ENCODE assay signal across 15 cellular contexts in the genomic region with DNA sequence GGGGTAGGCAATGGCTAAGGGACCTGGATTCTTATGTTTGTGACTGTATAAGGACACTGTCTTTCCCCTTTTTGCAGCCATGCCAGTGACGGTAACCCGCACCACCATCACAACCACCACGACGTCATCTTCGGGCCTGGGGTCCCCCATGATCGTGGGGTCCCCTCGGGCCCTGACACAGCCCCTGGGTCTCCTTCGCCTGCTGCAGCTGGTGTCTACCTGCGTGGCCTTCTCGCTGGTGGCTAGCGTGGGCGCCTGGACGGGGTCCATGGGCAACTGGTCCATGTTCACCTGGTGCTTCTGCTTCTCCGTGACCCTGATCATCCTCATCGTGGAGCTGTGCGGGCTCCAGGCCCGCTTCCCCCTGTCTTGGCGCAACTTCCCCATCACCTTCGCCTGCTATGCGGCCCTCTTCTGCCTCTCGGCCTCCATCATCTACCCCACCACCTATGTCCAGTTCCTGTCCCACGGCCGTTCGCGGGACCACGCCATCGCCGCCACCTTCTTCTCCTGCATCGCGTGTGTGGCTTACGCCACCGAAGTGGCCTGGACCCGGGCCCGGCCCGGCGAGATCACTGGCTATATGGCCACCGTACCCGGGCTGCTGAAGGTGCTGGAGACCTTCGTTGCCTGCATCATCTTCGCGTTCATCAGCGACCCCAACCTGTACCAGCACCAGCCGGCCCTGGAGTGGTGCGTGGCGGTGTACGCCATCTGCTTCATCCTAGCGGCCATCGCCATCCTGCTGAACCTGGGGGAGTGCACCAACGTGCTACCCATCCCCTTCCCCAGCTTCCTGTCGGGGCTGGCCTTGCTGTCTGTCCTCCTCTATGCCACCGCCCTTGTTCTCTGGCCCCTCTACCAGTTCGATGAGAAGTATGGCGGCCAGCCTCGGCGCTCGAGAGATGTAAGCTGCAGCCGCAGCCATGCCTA. TPM values are rescaled to one million over a fixed set of nuclear protein-coding genes. Genes with fewer than 3 reads are reported as not detected.
DNase-seq lines count a peak whose midpoint lies in the region; ATAC-seq lines count a peak whose summit lies in the region.
"Had no signal": no experiment of that assay in that cellular context is flagged by ENCODE, and none has a peak within 500 bp of the region (broad histone marks: within the 10 kb centered on the region; RNA-seq: fewer than 3 reads in every experiment).

No MANE protein-coding gene starts in this region.

- no peaks in the 10 kb centered on the region for H3K27me3 Mint-ChIP-seq in activated CD4-positive, alpha-beta T cell treated with anti-CD3 and anti-CD28 coated beads, Interleukin-2, amount 10 ng/mL, durations not matched to agents 7 days and 5 days
- no peaks in the 10 kb centered on the region for H3K27me3 Mint-ChIP-seq in central memory CD8-positive, alpha-beta T cell

- no peak overlapping the region for H4K12ac ChIP-seq in trophoblast cell (ENCODE audit: low read depth, low read length)

- no peak overlapping the region for H2BK12ac ChIP-seq in trophoblast cell (ENCODE audit: low read length)

- no peaks in the 10 kb centered on the region for H3K27me3 ChIP-seq in trophoblast cell (ENCODE audit: insufficient read depth, low read length)
- H3K27me3 ChIP-seq: thyroid gland had no signal

- H3K4me1 Mint-ChIP-seq in activated CD4-positive, alpha-beta T cell treated with anti-CD3 and anti-CD28 coated beads, Interleukin-2, amount 10 ng/mL, durations not matched to agents 7 days and 5 days = peaks cover 80% of the 10 kb centered on the region
- peaks cover 54% of the 10 kb centered on the region for H3K4me1 Mint-ChIP-seq in central memory CD8-positive, alpha-beta T cell

- peaks cover 58% of the 10 kb centered on the region for H3K36me3 Mint-ChIP-seq in activated CD4-positive, alpha-beta T cell treated with anti-CD3 and anti-CD28 coated beads, Interleukin-2, amount 10 ng/mL, durations not matched to agents 7 days and 5 days (ENCODE audit: low read depth)
- peaks cover 89% of the 10 kb centered on the region for H3K36me3 Mint-ChIP-seq in central memory CD8-positive, alpha-beta T cell (ENCODE audit: insufficient read depth)

- H2AK5ac ChIP-seq in trophoblast cell (ENCODE audit: low read length) = no peak overlapping the region

- H3K4ac ChIP-seq in trophoblast cell (ENCODE audit: low read depth, low read length) = no peak overlapping the region

- no peak overlapping the region for H2BK5ac ChIP-seq in trophoblast cell (ENCODE audit: low read depth, low read length, poor library complexity)

- no peak overlapping the region for H2BK120ac ChIP-seq in trophoblast cell (ENCODE audit: insufficient read depth, low read length, poor library complexity)

- DNase-seq in activated CD4-positive, alpha-beta T cell treated with anti-CD3 and anti-CD28 coated beads, Interleukin-2, amount 10 ng/mL, durations not matched to agents 7 days and 5 days = no peak
- no peak for DNase-seq in activated CD4-positive, alpha-beta T cell treated with anti-CD3 and anti-CD28 coated beads, Interleukin-2, amount 50 U/mL, for 4 hours
- peak; percentile 2 for DNase-seq in HuH-7 (ENCODE audit: low spot score)
- peak in 1 of 2 donors; percentile 23 for DNase-seq in central memory CD8-positive, alpha-beta T cell (ENCODE audit: low spot score in 2 of 2)
- DNase-seq in trophoblast cell = no peak
- no peak for DNase-seq in amygdala (lab: John Stamatoyannopoulos, UW)
- DNase-seq: left ventricle myocardium superior, NCI-H1930, NCI-H748 treated with DMSO at 0.1 percent for 48 hours, nucleus accumbens, thyroid gland had no signal

- peaks cover 9% of the 10 kb centered on the region for H3K79me2 ChIP-seq in trophoblast cell (ENCODE audit: control insufficient read depth, insufficient read depth, low read length, poor library complexity)

- CTCF ChIA-PET in activated CD4-positive, alpha-beta T cell treated with anti-CD3 and anti-CD28 coated beads, Interleukin-2, amount 10 ng/mL, durations not matched to agents 7 days and 5 days (lab: Charles Lee) = interaction anchor here (0.8 to 1.3 kb wide), 2 partner anchors 12 to 20 kb away, joined by 3 read pairs; no protein-coding TSS in a partner anchor

- POLR2A ChIA-PET in activated CD4-positive, alpha-beta T cell treated with anti-CD3 and anti-CD28 coated beads, Interleukin-2, amount 10 ng/mL, durations not matched to agents 7 days and 5 days (lab: Charles Lee) = interaction anchor here (0.6 kb wide), 1 partner anchor 1781 kb away, joined by 3 read pairs; no protein-coding TSS in a partner anchor

- no CpG with 5 or more reads among the region's 57 CpGs for WGBS in trophoblast cell (ENCODE audit: extremely low coverage, insufficient coverage, insufficient read length)

- H3K79me1 ChIP-seq in trophoblast cell (ENCODE audit: low read length) = peaks cover 4% of the 10 kb centered on the region

- no peak for ATAC-seq in central memory CD8-positive, alpha-beta T cell (replicated peaks; ENCODE audit: extremely low read depth, poor library complexity, severe bottlenecking)
- ATAC-seq in GM21717 (IDR thresholded peaks at IDR 0.05; ENCODE audit: unreplicated experiment) = no peak
- ATAC-seq in HG02571 (IDR thresholded peaks at IDR 0.05; ENCODE audit: unreplicated experiment) = no peak
- ATAC-seq: left ventricle myocardium superior, Right ventricle myocardium inferior had no signal

- no peak overlapping the region for H3K9ac ChIP-seq in trophoblast cell (ENCODE audit: low read length)
- H3K9ac ChIP-seq: KMS-11 had no signal

- H2AFZ ChIP-seq in trophoblast cell (ENCODE audit: insufficient read depth, low read length, poor library complexity) = peak overlapping the region; percentile 35

- H4K8ac ChIP-seq in trophoblast cell (ENCODE audit: low read depth, low read length) = no peak overlapping the region

- no peak overlapping the region for H4K91ac ChIP-seq in trophoblast cell (ENCODE audit: low read depth, low read length)

- H3K4me1 ChIP-seq in trophoblast cell (ENCODE audit: control insufficient read depth in 1 of 2, insufficient read depth in 2 of 2, low read length in 2 of 2) = peaks cover under 1 to 3% of the 10 kb centered on the region in 2 experiments

- no peak overlapping the region for H3K4me3 Mint-ChIP-seq in activated CD4-positive, alpha-beta T cell treated with anti-CD3 and anti-CD28 coated beads, Interleukin-2, amount 10 ng/mL, durations not matched to agents 7 days and 5 days
- peak overlapping the region; percentile 60 for H3K4me3 Mint-ChIP-seq in central memory CD8-positive, alpha-beta T cell

- H3K23ac ChIP-seq in trophoblast cell (ENCODE audit: low read length) = no peak overlapping the region

- peaks cover 47 to 51% of the 10 kb centered on the region in 2 experiments for H3K36me3 ChIP-seq in trophoblast cell (ENCODE audit: control insufficient read depth in 1 of 2, insufficient read depth in 2 of 2, low read length in 2 of 2)

- H3K4me2 ChIP-seq in trophoblast cell (ENCODE audit: low read length) = no peak overlapping the region
- H3K4me2 ChIP-seq: KMS-11 had no signal

- H3K14ac ChIP-seq in trophoblast cell (ENCODE audit: low read length) = no peak overlapping the region

- peaks cover 4% of the 10 kb centered on the region for H3K9me3 ChIP-seq in trophoblast cell (ENCODE audit: insufficient read depth, low read depth, low read length)
- H3K9me3 ChIP-seq: thyroid gland had no signal

- peak overlapping the region; percentile 18 for H3K18ac ChIP-seq in trophoblast cell (ENCODE audit: low read length)

- H3K4me3 ChIP-seq in trophoblast cell (ENCODE audit: low read depth, low read length) = no peak overlapping the region
- H3K4me3 ChIP-seq: thyroid gland had no signal

- peak overlapping the region; percentile 92 for H3K27ac Mint-ChIP-seq in activated CD4-positive, alpha-beta T cell treated with anti-CD3 and anti-CD28 coated beads, Interleukin-2, amount 10 ng/mL, durations not matched to agents 7 days and 5 days
- peak overlapping the region; percentile 91 for H3K27ac Mint-ChIP-seq in central memory CD8-positive, alpha-beta T cell (ENCODE audit: low read depth)

- no peak overlapping the region for H3K27ac ChIP-seq in trophoblast cell (ENCODE audit: low read depth, low read length)
- H3K27ac ChIP-seq: KMS-11, thyroid gland had no signal

- H3K9me3 Mint-ChIP-seq in activated CD4-positive, alpha-beta T cell treated with anti-CD3 and anti-CD28 coated beads, Interleukin-2, amount 10 ng/mL, durations not matched to agents 7 days and 5 days = peaks cover 5% of the 10 kb centered on the region
- peaks cover 10% of the 10 kb centered on the region for H3K9me3 Mint-ChIP-seq in central memory CD8-positive, alpha-beta T cell

RNA-seq across cellular contexts. Expression of gene MYADM, which starts 6.0 kb away (rescaled TPM):
- total RNA-seq in activated CD4-positive, alpha-beta T cell treated with anti-CD3 and anti-CD28 coated beads, Interleukin-2, amount 10 ng/mL, durations not matched to agents 7 days and 5 days = 100 to 1,000 TPM; 107 to 122 TPM
- polyA plus RNA-seq in trophoblast cell (2013) = 364 and 407 TPM in 2 replicates

RNA-seq across cellular contexts. Expression of gene PRKCG, which starts 8.3 kb away (rescaled TPM):
- under 1 TPM; 0.40 to 0.45 TPM for total RNA-seq in activated CD4-positive, alpha-beta T cell treated with anti-CD3 and anti-CD28 coated beads, Interleukin-2, amount 10 ng/mL, durations not matched to agents 7 days and 5 days
- polyA plus RNA-seq in trophoblast cell (2013) = 0.25 and 0.36 TPM in 2 replicates
- total RNA-seq: left ventricle myocardium superior, Right ventricle myocardium inferior, thyroid gland had no signal

RNA-seq across cellular contexts. Expression of gene CACNG7, which starts 35.4 kb away (rescaled TPM):
- not detected for total RNA-seq in activated CD4-positive, alpha-beta T cell treated with anti-CD3 and anti-CD28 coated beads, Interleukin-2, amount 10 ng/mL, durations not matched to agents 7 days and 5 days
- 0.04 and 0.08 TPM in 2 replicates for polyA plus RNA-seq in trophoblast cell (2013)
- total RNA-seq: left ventricle myocardium superior, Right ventricle myocardium inferior, thyroid gland had no signal

RNA-seq across cellular contexts. Expression of gene NLRP12, which starts 49.6 kb away (rescaled TPM):
- total RNA-seq in activated CD4-positive, alpha-beta T cell treated with anti-CD3 and anti-CD28 coated beads, Interleukin-2, amount 10 ng/mL, durations not matched to agents 7 days and 5 days = not detected
- 0.26 and 0.29 TPM in 2 replicates for polyA plus RNA-seq in trophoblast cell (2013)
